Comparison of ENCODE assay signal across 9 cellular contexts in genomic region chr22:24107668-24108067, GRCh38.
DNase-seq lines count a peak whose midpoint lies in the region; ATAC-seq, FAIRE-seq and TF ChIP-seq lines count a peak whose summit lies in the region.
"Had no signal": no experiment of that assay in that cellular context is flagged by ENCODE, and none has a peak within 500 bp of the region (broad histone marks: within the 10 kb centered on the region; RNA-seq: fewer than 3 reads in every experiment).

No MANE protein-coding gene starts in this region.

- peaks cover 13% of the 10 kb centered on the region for H3K36me3 ChIP-seq in bronchial epithelial cell (ENCODE audit: control insufficient read depth, insufficient read depth, low read length)
- peaks cover 7 to 11% of the 10 kb centered on the region in 2 donors for H3K36me3 ChIP-seq in kidney (ENCODE audit: control insufficient read depth in 1 of 2, insufficient read depth in 2 of 2, low read length in 2 of 2)

- H3K27ac ChIP-seq in kidney (ENCODE audit: low read depth in 2 of 2, low read length in 2 of 2), result no peak overlapping the region

- TF ChIP-seq CTCF in LNCaP clone FGC (IDR thresholded peaks at IDR 0.05; ENCODE audit: control insufficient read depth, extremely low read depth, insufficient read depth), result peak; percentile 49; the same call in 1 of the 2 replicates
- no peak for TF ChIP-seq CTCF in bronchial epithelial cell (IDR thresholded peaks at IDR 0.05; ENCODE audit: insufficient read depth, low read length, severe bottlenecking)
- no peak for TF ChIP-seq CTCF in kidney (IDR thresholded peaks at IDR 0.05; ENCODE audit: borderline replicate concordance, extremely low read depth, insufficient read depth)

- ATAC-seq in GM19395 (IDR thresholded peaks at IDR 0.05; ENCODE audit: unreplicated experiment) (no peak), HG02870 (IDR thresholded peaks at IDR 0.05; ENCODE audit: unreplicated experiment) (no peak)

- no peaks in the 10 kb centered on the region for H3K27me3 ChIP-seq in bronchial epithelial cell (ENCODE audit: control insufficient read depth, insufficient read depth, low read length)

- DNase-seq in LNCaP clone FGC (ENCODE audit: low read depth) (peak; percentile 89), bronchial epithelial cell (ENCODE audit: low read depth) (peak; percentile 11), kidney (peak; percentile 86), superior temporal gyrus (ENCODE audit: extremely low spot score) (peak; percentile 85), SKM-1 treated with dmso at 0.1 percent for 144 hours (lab: John Stamatoyannopoulos, UW; ENCODE audit: unreplicated experiment) (no peak)
- no peak for DNase-seq in stimulated activated CD4-positive, alpha-beta T cell treated with anti-CD3 and anti-CD28 coated beads, Interleukin-4, amount 100 ng/mL, for 1 hour

- no peaks in the 10 kb centered on the region for H3K4me1 ChIP-seq in kidney (ENCODE audit: control insufficient read depth in 1 of 2, insufficient read depth in 1 of 2, low read depth in 1 of 2, low read length in 2 of 2)

- intact Hi-C loops in kidney (cut with DNase I), result no loop called here

- no peak overlapping the region for H3K4me3 ChIP-seq in LNCaP clone FGC (ENCODE audit: low read depth, low read length)
- no peak overlapping the region for H3K4me3 ChIP-seq in bronchial epithelial cell (ENCODE audit: low read depth, low read length)
- H3K4me3 ChIP-seq in kidney (ENCODE audit: low read length in 2 of 2), result no peak overlapping the region

- no peaks in the 10 kb centered on the region for H3K9me3 ChIP-seq in kidney (ENCODE audit: control insufficient read depth in 1 of 2, low read length in 2 of 2)

- H3K9ac ChIP-seq in kidney (ENCODE audit: low read length in 2 of 2), result no peak overlapping the region

- FAIRE-seq in bronchial epithelial cell (lab: Jason Lieb, UNC), result peak; percentile 18
- no peak for FAIRE-seq in kidney (lab: Jason Lieb, UNC)
- FAIRE-seq: TTC549 had no signal

Comparison
In these comparisons a context has a peak if more than half of its experiments do, and no peak if none do; other contexts are left out.
1. DNase-seq: peak in LNCaP clone FGC (single experiment), bronchial epithelial cell (single experiment), kidney (single experiment) and superior temporal gyrus (single experiment); none in SKM-1 treated with dmso at 0.1 percent for 144 hours (single experiment) and stimulated activated CD4-positive, alpha-beta T cell treated with anti-CD3 and anti-CD28 coated beads, Interleukin-4, amount 100 ng/mL, for 1 hour (single experiment).